ENCODE assay signal across 9 cellular contexts in the genomic region with DNA sequence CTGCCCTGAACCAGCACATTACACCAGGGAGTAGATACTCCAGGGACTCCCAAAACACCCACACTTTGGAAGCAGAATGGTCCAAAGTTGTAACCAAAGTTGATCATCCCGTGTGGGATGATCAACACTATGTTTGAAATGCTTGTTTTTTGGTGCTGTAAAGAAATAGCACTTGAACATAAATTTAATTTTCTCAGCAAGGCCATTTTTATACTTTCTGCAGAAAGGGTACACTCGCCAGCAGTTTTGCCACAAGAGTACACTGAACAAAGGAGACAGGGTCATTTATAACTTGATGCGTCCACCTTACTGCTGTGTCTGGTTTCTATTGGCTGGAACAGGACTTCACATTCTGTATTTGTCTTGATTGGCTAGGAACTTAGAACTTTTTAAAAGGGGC. TPM values are rescaled to one million over a fixed set of nuclear protein-coding genes. Genes with fewer than 3 reads are reported as not detected.
"Had no signal": no experiment of that assay in that cellular context is flagged by ENCODE, and none has a peak within 500 bp of the region (broad histone marks: within the 10 kb centered on the region; RNA-seq: fewer than 3 reads in every experiment).

No MANE protein-coding gene starts in this region.

RNA-seq across cellular contexts. Expression of gene IRGM, which starts 14.5 kb away (rescaled TPM):
- total RNA-seq: OCI-LY7, PC-3, PC-9, Right ventricle myocardium inferior, Right ventricle myocardium superior, RPMI7951, SJCRH30, SJSA1, SK-MEL-5 had no signal

RNA-seq across cellular contexts. Expression of gene SMIM3, which starts 53.3 kb away (rescaled TPM):
- total RNA-seq: OCI-LY7 had no signal
